In genomic region chr13:28031929-28032328, GRCh38 we compare ENCODE assay signal across 1 cellular context.
TF ChIP-seq lines count a peak whose summit lies in the region.

No MANE protein-coding gene starts in this region.

TF ChIP-seq in GM12878, 131 proteins besides CTCF, POLR2A, EP300 and RAD21 (continued from another document):
- no peak for TF ChIP-seq GATAD2B (conservative IDR thresholded peaks at IDR 0.05; ENCODE audit: low read depth)
- TF ChIP-seq USF1 (IDR thresholded peaks at IDR 0.05; ENCODE audit: borderline replicate concordance, extremely low read length, insufficient read depth, low read depth, low read length): no peak
